8 cellular contexts compared by ENCODE assay signal in the genomic region with DNA sequence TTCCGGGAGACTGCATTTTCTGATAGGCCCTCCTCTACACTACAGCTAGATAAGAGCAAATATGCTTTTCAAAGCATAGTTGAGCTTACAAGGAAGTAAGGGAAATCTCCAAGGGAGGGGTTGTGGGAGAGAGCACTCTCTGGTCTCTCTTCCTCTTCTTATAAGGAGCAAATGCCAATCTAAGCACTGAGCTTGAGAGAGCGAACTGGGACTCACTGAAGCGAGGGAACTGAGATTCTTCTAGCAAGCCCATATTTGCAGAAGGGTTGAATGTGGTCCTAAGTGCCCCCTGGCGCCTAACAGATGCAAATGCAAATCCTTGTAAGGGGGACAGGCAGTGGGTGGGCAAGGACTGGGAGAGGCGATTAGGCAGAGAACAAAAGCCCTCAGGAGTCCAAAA.
DNase-seq lines count a peak whose midpoint lies in the region; ATAC-seq and TF ChIP-seq lines count a peak whose summit lies in the region.

No MANE protein-coding gene starts in this region.

- POLR2A ChIA-PET in BJ (lab: Charles Lee): no interaction called here

- WGBS in sigmoid colon, 2 donors: 29 to 45% methylated on average over 5 of the region's 5 CpGs

- no peaks in the 10 kb centered on the region for H3K9me3 ChIP-seq in sigmoid colon

- ATAC-seq in GM19035 (IDR thresholded peaks at IDR 0.05; ENCODE audit: unreplicated experiment) (peak; percentile 68), HG03280 (IDR thresholded peaks at IDR 0.05; ENCODE audit: unreplicated experiment) (peak; percentile 77), HG02571 (IDR thresholded peaks at IDR 0.05; ENCODE audit: unreplicated experiment) (no peak)

- peak; percentile 53 for TF ChIP-seq CTCF in BJ (IDR thresholded peaks at IDR 0.05; ENCODE audit: insufficient read depth, low read depth, low read length)
- peak; percentile 89 for TF ChIP-seq CTCF in retinal pigment epithelial cell (conservative IDR thresholded peaks at IDR 0.05; ENCODE audit: low read depth, low read length)
- no peak for TF ChIP-seq CTCF in sigmoid colon (IDR thresholded peaks at IDR 0.05)

- no peak overlapping the region for H3K27ac ChIP-seq in sigmoid colon

- TF ChIP-seq POLR2A in sigmoid colon (IDR thresholded peaks at IDR 0.05): no peak

- TF ChIP-seq EP300 in sigmoid colon (IDR thresholded peaks at IDR 0.05): no peak

- H3K4me1 ChIP-seq in sigmoid colon: peaks cover 0 to 7% (median 3%) of the 10 kb centered on the region in 4 donors

- H3K4me3 ChIP-seq in BJ (ENCODE audit: low read depth, low read length): no peak overlapping the region
- no peak overlapping the region for H3K4me3 ChIP-seq in retinal pigment epithelial cell (ENCODE audit: low read length)
- H3K4me3 ChIP-seq in sigmoid colon: no peak overlapping the region

- CTCF ChIA-PET in BJ (lab: Yijun Ruan, JAX): interaction anchor here (0.6 to 1.5 kb wide), 11 partner anchors 9 to 1473 kb away, joined by 3 to 5 read pairs (median 3); no protein-coding TSS in a partner anchor

- no peaks in the 10 kb centered on the region for H3K36me3 ChIP-seq in BJ (ENCODE audit: control insufficient read depth, insufficient read depth, low read length)
- no peaks in the 10 kb centered on the region for H3K36me3 ChIP-seq in sigmoid colon

- intact Hi-C loops in sigmoid colon (cut with DNase I): no loop called here

- DNase-seq in BJ (ENCODE audit: low read depth) (no peak), SIG-M5 treated with dmso at 0.1 percent for 504 hours (lab: John Stamatoyannopoulos, UW; ENCODE audit: unreplicated experiment) (peak; percentile 72), fibroblast of the conjunctiva (ENCODE audit: low read depth) (peak; percentile 43), retinal pigment epithelial cell (ENCODE audit: low read depth) (peak; percentile 44), sigmoid colon (no peak)

- H3K27me3 ChIP-seq in BJ (ENCODE audit: control insufficient read depth, insufficient read depth, low read length) (no peaks in the 10 kb centered on the region), sigmoid colon (no peaks in the 10 kb centered on the region)

Comparison
In these comparisons a context has a peak if more than half of its experiments do, and no peak if none do; other contexts are left out.
1. DNase-seq: peak in SIG-M5 treated with dmso at 0.1 percent for 504 hours (single experiment), fibroblast of the conjunctiva (single experiment) and retinal pigment epithelial cell (single experiment); none in BJ (single experiment) and sigmoid colon (single experiment).
2. CTCF ChIP-seq: peak in BJ (single experiment) and retinal pigment epithelial cell (single experiment); none in sigmoid colon (0 of 4).